ENCODE assay signal across 19 cellular contexts in genomic region chr10:102170602-102171001, GRCh38. TPM values are rescaled to one million over a fixed set of nuclear protein-coding genes. Genes with fewer than 3 reads are reported as not detected.
DNase-seq lines count a peak whose midpoint lies in the region; ATAC-seq, FAIRE-seq and TF ChIP-seq lines count a peak whose summit lies in the region.
"Had no signal": no experiment of that assay in that cellular context is flagged by ENCODE, and none has a peak within 500 bp of the region (broad histone marks: within the 10 kb centered on the region; RNA-seq: fewer than 3 reads in every experiment).

No MANE protein-coding gene starts in this region.

- H3K9me3 Mint-ChIP-seq in CD4-positive, alpha-beta T cell: no peaks in the 10 kb centered on the region
- no peaks in the 10 kb centered on the region for H3K9me3 Mint-ChIP-seq in activated T-helper 17 cell treated with anti-CD3 and anti-CD28 coated beads, Interleukin-2, amount 50 U/mL, for 72 hours
- H3K9me3 Mint-ChIP-seq in mesothelial cell of epicardium: no peaks in the 10 kb centered on the region

- no peak overlapping the region for H3K27ac Mint-ChIP-seq in CD4-positive, alpha-beta T cell
- H3K27ac Mint-ChIP-seq in activated T-helper 17 cell treated with anti-CD3 and anti-CD28 coated beads, Interleukin-2, amount 50 U/mL, for 72 hours: peak overlapping the region; percentile 46
- no peak overlapping the region for H3K27ac Mint-ChIP-seq in mesothelial cell of epicardium

- POLR2A ChIA-PET in A549 (lab: Yijun Ruan, JAX): no interaction called here
- POLR2A ChIA-PET in CD4-positive, alpha-beta T cell (lab: Charles Lee): no interaction called here

- peaks cover 8% of the 10 kb centered on the region for H3K4me1 Mint-ChIP-seq in CD4-positive, alpha-beta T cell (ENCODE audit: low read depth)
- H3K4me1 Mint-ChIP-seq in activated T-helper 17 cell treated with anti-CD3 and anti-CD28 coated beads, Interleukin-2, amount 50 U/mL, for 72 hours: no peaks in the 10 kb centered on the region
- H3K4me1 Mint-ChIP-seq in mesothelial cell of epicardium: no peaks in the 10 kb centered on the region

- FAIRE-seq in A549 (lab: Jason Lieb, UNC): no peak

- DNase-seq in A549 (ENCODE audit: low read depth in 1 of 2, low spot score in 1 of 2) (no peak), mesothelial cell of epicardium (ENCODE audit: low spot score in 2 of 2, unreplicated experiment in 2 of 2) (no peak), cortex of kidney (lab: John Stamatoyannopoulos, UW) (no peak), omental fat pad (ENCODE audit: low spot score) (no peak)
- no peak for DNase-seq in CD4-positive, alpha-beta T cell
- DNase-seq in stimulated activated CD4-positive, alpha-beta T cell treated with anti-CD3 and anti-CD28 coated beads, Interleukin-4, amount 100 ng/mL, for 4 hours: no peak
- DNase-seq: AML-193, GF-D8, HCEC 1CT, KBM-7, NCI-H1417, NCI-H187 treated with DMSO at 0.1 percent for 48 hours, NCI-H2227 treated with DMSO at 0.1 percent for 48 hours, NCI-H510A treated with DMSO at 0.1 percent for 48 hours, NCI-H774, SHP77 had no signal

- no peaks in the 10 kb centered on the region for H3K36me3 Mint-ChIP-seq in CD4-positive, alpha-beta T cell (ENCODE audit: low read depth)
- peaks cover 7% of the 10 kb centered on the region for H3K36me3 Mint-ChIP-seq in activated T-helper 17 cell treated with anti-CD3 and anti-CD28 coated beads, Interleukin-2, amount 50 U/mL, for 72 hours (ENCODE audit: low read depth)
- peaks cover under 1% of the 10 kb centered on the region for H3K36me3 Mint-ChIP-seq in mesothelial cell of epicardium

- no peak for TF ChIP-seq RAD21 in A549 (conservative IDR thresholded peaks at IDR 0.05 in 1 of 2, IDR thresholded peaks at IDR 0.05 in 1 of 2)

- ATAC-seq in A549 (no peak), omental fat pad (ENCODE audit: low FRiP score) (no peak)
- no peak for ATAC-seq in CD4-positive, alpha-beta T cell (ENCODE audit: poor library complexity)
- no peak for ATAC-seq in activated T-helper 17 cell treated with anti-CD3 and anti-CD28 coated beads, Interleukin-2, amount 50 U/mL, for 72 hours (replicated peaks)

- CTCF ChIA-PET in A549 (lab: Yijun Ruan, JAX): interaction anchor here (0.8 to 6.7 kb wide), 19 partner anchors 9 to 413 kb away, joined by 3 to 111 read pairs (median 9); partner anchors contain the start of genes ELOVL3 and PPRC1
- CTCF ChIA-PET in CD4-positive, alpha-beta T cell (lab: Charles Lee): interaction anchor here (1.5 to 1.7 kb wide), 2 partner anchors 48 to 413 kb away, joined by 5 to 12 read pairs; no protein-coding TSS in a partner anchor

- H3K27ac ChIP-seq in A549: peak overlapping the region in 1 of 2 experiments; percentile 83; a peak in 1 of 6 replicates
- no peak overlapping the region for H3K27ac ChIP-seq in CD4-positive, alpha-beta T cell (ENCODE audit: low read depth, low read length)
- H3K27ac ChIP-seq: C4-2B, SK-N-MC had no signal

- TF ChIP-seq EP300 in A549 (IDR thresholded peaks at IDR 0.05): no peak

- no peak for TF ChIP-seq CTCF in A549 (IDR thresholded peaks at IDR 0.05)
- TF ChIP-seq CTCF in CD4-positive, alpha-beta T cell (IDR thresholded peaks at IDR 0.05): no peak
- TF ChIP-seq CTCF in mesothelial cell of epicardium (IDR thresholded peaks at IDR 0.05; ENCODE audit: unreplicated experiment): no peak
- TF ChIP-seq CTCF in omental fat pad (IDR thresholded peaks at IDR 0.05): no peak

- peaks cover 4% of the 10 kb centered on the region for H3K27me3 Mint-ChIP-seq in CD4-positive, alpha-beta T cell
- no peaks in the 10 kb centered on the region for H3K27me3 Mint-ChIP-seq in activated T-helper 17 cell treated with anti-CD3 and anti-CD28 coated beads, Interleukin-2, amount 50 U/mL, for 72 hours
- H3K27me3 Mint-ChIP-seq in mesothelial cell of epicardium (ENCODE audit: low read depth): peaks cover 3% of the 10 kb centered on the region

- WGBS in A549 (ENCODE audit: missing lambda C conversion rate): 73% methylated on average over 3 of the region's 3 CpGs

- no peak for TF ChIP-seq POLR2A in A549 (IDR thresholded peaks at IDR 0.05; ENCODE audit: low read length)

- H3K27me3 ChIP-seq in CD4-positive, alpha-beta T cell (ENCODE audit: control insufficient read depth, insufficient read depth, low read length): no peaks in the 10 kb centered on the region

- peak overlapping the region; percentile 70; the same call in 1 of the 3 replicates for H3K4me2 ChIP-seq in A549

- H3K4me3 Mint-ChIP-seq in CD4-positive, alpha-beta T cell: peak overlapping the region; percentile 20
- H3K4me3 Mint-ChIP-seq in activated T-helper 17 cell treated with anti-CD3 and anti-CD28 coated beads, Interleukin-2, amount 50 U/mL, for 72 hours: peak overlapping the region; percentile 23
- H3K4me3 Mint-ChIP-seq in mesothelial cell of epicardium: peak overlapping the region; percentile 46

- H3K9me3 ChIP-seq in A549: no peaks in the 10 kb centered on the region
- no peaks in the 10 kb centered on the region for H3K9me3 ChIP-seq in CD4-positive, alpha-beta T cell (ENCODE audit: control insufficient read depth, low read length)

- H3K4me3 ChIP-seq in A549: no peak overlapping the region
- H3K4me3 ChIP-seq: SK-N-MC had no signal

- intact Hi-C loops in CD4-positive, alpha-beta T cell (cut with DNase I, micrococcal nuclease): loop anchor here in 1 of 2 experiments (5.0 kb wide), 1 partner anchor 182 kb away; no protein-coding TSS in a partner anchor

- peaks cover 3% of the 10 kb centered on the region; the same call in 1 of the 3 replicates for H3K4me1 ChIP-seq in A549

TF ChIP-seq in A549, 52 proteins besides CTCF, POLR2A, EP300 and RAD21:
- TF ChIP-seq RCOR1 (IDR thresholded peaks at IDR 0.05; ENCODE audit: low read depth, low read length): no peak
- peak; percentile 77 for TF ChIP-seq MAFK (IDR thresholded peaks at IDR 0.05; ENCODE audit: partially characterized antibody)
TF ChIP-seq in A549: peak in this region for 1.

RNA-seq across cellular contexts. Expression of gene NOLC1, which starts 18.4 kb away (rescaled TPM):
- 128 and 188 TPM in 2 replicates for polyA plus RNA-seq in A549 (2011; rRNA removed)
- polyA plus RNA-seq in A549 (2012; cell fraction: cytosol; rRNA removed): 98.0 and 113 TPM in 2 replicates
- 76.9 and 103 TPM in 2 replicates for polyA plus RNA-seq in A549 (2012; cell fraction: nucleus; rRNA removed)
- 123 to 155 TPM (median 129 TPM) in 3 replicates for polyA plus RNA-seq in A549 (2017; fragmentation: RNase III; extraction: RNeasy Plus Mini Kit Qiagen cat#74134 plus additional on column Dnase treatment)
- 65.4 and 65.9 TPM in 2 replicates for polyA minus RNA-seq in A549 (2011; rRNA and poly(A)+ RNA removed)
- total RNA-seq in CD4-positive, alpha-beta T cell: 10 to 100 TPM; 34.2 to 36.1 TPM
- 100 to 1,000 TPM in 1 of 2 donors, 10 to 100 TPM in 1; 76.9 to 168 TPM for total RNA-seq in activated T-helper 17 cell treated with anti-CD3 and anti-CD28 coated beads, Interleukin-2, amount 50 U/mL, for 72 hours
- total RNA-seq in mesothelial cell of epicardium: 65.5 to 75.2 TPM (median 69.9 TPM) in 3 replicates
- 100 to 1,000 TPM in 2 of 4 donors, 10 to 100 TPM in 2; 35.3 to 229 (median 81.7) TPM for total RNA-seq in omental fat pad

RNA-seq across cellular contexts. Expression of gene PPRC1, which starts 37.8 kb away (rescaled TPM):
- polyA plus RNA-seq in A549 (2011; rRNA removed) (27.0 and 34.1 TPM in 2 replicates), A549 (2017; fragmentation: RNase III; extraction: RNeasy Plus Mini Kit Qiagen cat#74134 plus additional on column Dnase treatment) (43.9 to 49.1 TPM (median 44.1 TPM) in 3 replicates)
- polyA plus RNA-seq in A549 (2012; cell fraction: cytosol; rRNA removed): 42.6 and 53.3 TPM in 2 replicates
- polyA plus RNA-seq in A549 (2012; cell fraction: nucleus; rRNA removed): 149 and 152 TPM in 2 replicates
- 59.6 and 71.3 TPM in 2 replicates for polyA minus RNA-seq in A549 (2011; rRNA and poly(A)+ RNA removed)
- 10 to 100 TPM; 22.0 to 22.9 TPM for total RNA-seq in CD4-positive, alpha-beta T cell
- total RNA-seq in activated T-helper 17 cell treated with anti-CD3 and anti-CD28 coated beads, Interleukin-2, amount 50 U/mL, for 72 hours: 10 to 100 TPM; 34.5 to 71.3 TPM
- total RNA-seq in mesothelial cell of epicardium (62.6 to 65.0 TPM (median 64.9 TPM) in 3 replicates), omental fat pad (100 to 1,000 TPM in 1 of 4 donors, 10 to 100 TPM in 3; 15.4 to 105 (median 31.9) TPM)

RNA-seq across cellular contexts. Expression of gene LDB1, which starts 50.4 kb away (rescaled TPM):
- polyA plus RNA-seq in A549 (2011; rRNA removed) (47.0 and 47.5 TPM in 2 replicates), A549 (2017; fragmentation: RNase III; extraction: RNeasy Plus Mini Kit Qiagen cat#74134 plus additional on column Dnase treatment) (33.3 to 37.3 TPM (median 37.2 TPM) in 3 replicates)
- 47.6 and 55.4 TPM in 2 replicates for polyA plus RNA-seq in A549 (2012; cell fraction: cytosol; rRNA removed)
- 145 and 151 TPM in 2 replicates for polyA plus RNA-seq in A549 (2012; cell fraction: nucleus; rRNA removed)
- polyA minus RNA-seq in A549 (2011; rRNA and poly(A)+ RNA removed): 63.4 and 69.4 TPM in 2 replicates
- total RNA-seq in CD4-positive, alpha-beta T cell: 100 to 1,000 TPM; 116 to 117 TPM
- total RNA-seq in activated T-helper 17 cell treated with anti-CD3 and anti-CD28 coated beads, Interleukin-2, amount 50 U/mL, for 72 hours: 10 to 100 TPM; 93.6 to 99.1 TPM
- total RNA-seq in mesothelial cell of epicardium (178 to 185 TPM (median 183 TPM) in 3 replicates), omental fat pad (10 to 100 TPM; 20.1 to 33.2 (median 30.9) TPM)

RNA-seq across cellular contexts. Expression of gene ELOVL3, which starts 55.5 kb away (rescaled TPM):
- polyA plus RNA-seq in A549 (2011; rRNA removed): 0.53 and 0.86 TPM in 2 replicates
- polyA plus RNA-seq in A549 (2012; cell fraction: cytosol; rRNA removed): 0.29 and 0.49 TPM in 2 replicates
- 0.31 and 0.45 TPM in 2 replicates for polyA plus RNA-seq in A549 (2012; cell fraction: nucleus; rRNA removed)
- 0.22 to 0.41 TPM (median 0.30 TPM) in 3 replicates for polyA plus RNA-seq in A549 (2017; fragmentation: RNase III; extraction: RNeasy Plus Mini Kit Qiagen cat#74134 plus additional on column Dnase treatment)
- 0.39 and 0.74 TPM in 2 replicates for polyA minus RNA-seq in A549 (2011; rRNA and poly(A)+ RNA removed)
- total RNA-seq in CD4-positive, alpha-beta T cell: not detected
- total RNA-seq in activated T-helper 17 cell treated with anti-CD3 and anti-CD28 coated beads, Interleukin-2, amount 50 U/mL, for 72 hours: under 1 TPM; 0.24 to 0.32 TPM
- total RNA-seq in mesothelial cell of epicardium: 0.27 to 0.44 TPM (median 0.43 TPM) in 3 replicates
- 1 to 10 TPM in 3 of 4 donors, under 1 TPM in 1; 0.72 to 4.6 (median 2.1) TPM for total RNA-seq in omental fat pad
